In the genomic region with DNA sequence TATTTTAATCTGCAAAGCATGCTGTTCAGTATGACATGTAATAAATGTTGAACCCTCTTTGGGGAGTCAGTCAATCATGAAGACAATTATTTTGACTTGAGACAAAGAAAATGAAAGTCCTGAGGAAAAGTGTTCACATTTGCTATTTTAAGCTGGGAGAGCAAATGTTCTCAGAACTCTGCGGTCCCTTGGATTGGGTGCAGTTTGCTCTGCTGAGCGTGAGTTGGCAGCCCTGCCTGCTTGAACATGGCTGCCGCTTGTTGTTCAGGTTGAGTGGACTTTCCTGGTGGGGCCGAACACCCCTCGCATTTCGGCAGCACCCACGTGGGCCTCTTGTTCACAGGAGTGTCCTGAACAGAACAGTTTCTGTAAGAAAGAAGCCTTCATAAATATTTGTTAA, we compare ENCODE assay signal across 20 cellular contexts. TPM values are rescaled to one million over a fixed set of nuclear protein-coding genes. Genes with fewer than 3 reads are reported as not detected.
DNase-seq lines count a peak whose midpoint lies in the region; ATAC-seq and TF ChIP-seq lines count a peak whose summit lies in the region.
"Had no signal": no experiment of that assay in that cellular context is flagged by ENCODE, and none has a peak within 500 bp of the region (broad histone marks: within the 10 kb centered on the region; RNA-seq: fewer than 3 reads in every experiment).

No MANE protein-coding gene starts in this region.

- H3K27ac Mint-ChIP-seq in brain = peak overlapping the region; percentile 21 to 49 (median 37)
- H3K27ac Mint-ChIP-seq: activated CD4-positive, alpha-beta T cell treated with anti-CD3 and anti-CD28 coated beads, Interleukin-2, amount 10 ng/mL, durations not matched to agents 7 days and 5 days; natural killer cell treated with Interleukin-12 subunit alpha and Interleukin-12 subunit beta and Interleukin-15 and Interleukin-18, amount 100 ng/mL, for 72 hours had no signal

- peaks cover 43% of the 10 kb centered on the region for H3K4me1 Mint-ChIP-seq in brain
- H3K4me1 Mint-ChIP-seq: activated CD4-positive, alpha-beta T cell treated with anti-CD3 and anti-CD28 coated beads, Interleukin-2, amount 10 ng/mL, durations not matched to agents 7 days and 5 days had no signal

- peaks cover 47 to 60% of the 10 kb centered on the region in 2 donors for H3K4me1 ChIP-seq in thyroid gland

- no peaks in the 10 kb centered on the region for H3K9me3 ChIP-seq in neural cell (ENCODE audit: low read length)
- H3K9me3 ChIP-seq in thyroid gland = no peaks in the 10 kb centered on the region
- H3K9me3 ChIP-seq: tibial nerve had no signal

- H3K9me2 ChIP-seq in neural cell (ENCODE audit: insufficient read depth, low read length) = no peaks in the 10 kb centered on the region

- no peaks in the 10 kb centered on the region for H3K36me3 ChIP-seq in neural cell (ENCODE audit: insufficient read depth, low read length)
- no peaks in the 10 kb centered on the region for H3K36me3 ChIP-seq in thyroid gland
- H3K36me3 ChIP-seq: tibial nerve had no signal

- no peaks in the 10 kb centered on the region for H3F3A ChIP-seq in neural cell (ENCODE audit: insufficient read depth, low read length, poor library complexity, severe bottlenecking)

- no peak overlapping the region for H3K9ac ChIP-seq in neural cell (ENCODE audit: low read length)
- H3K9ac ChIP-seq: GM23248 had no signal

- no peak for TF ChIP-seq EP300 in neural cell (conservative IDR thresholded peaks at IDR 0.05; ENCODE audit: poor library complexity, severe bottlenecking)

- peak overlapping the region in 1 of 5 experiments; percentile 9 for H3K4me3 Mint-ChIP-seq in brain
- H3K4me3 Mint-ChIP-seq: activated CD4-positive, alpha-beta T cell treated with anti-CD3 and anti-CD28 coated beads, Interleukin-2, amount 10 ng/mL, durations not matched to agents 7 days and 5 days; natural killer cell treated with Interleukin-12 subunit alpha and Interleukin-12 subunit beta and Interleukin-15 and Interleukin-18, amount 100 ng/mL, for 72 hours had no signal

- peak overlapping the region; percentile 8 for H3K4me3 ChIP-seq in neural cell (ENCODE audit: low read length)
- no peak overlapping the region for H3K4me3 ChIP-seq in thyroid gland (replicated peaks in 1 of 3)
- H3K4me3 ChIP-seq: GM23248, tibial nerve had no signal

- H3K9me3 Mint-ChIP-seq in brain = peaks cover 0 to 4% (median 0%) of the 10 kb centered on the region in 5 experiments
- H3K9me3 Mint-ChIP-seq: activated CD4-positive, alpha-beta T cell treated with anti-CD3 and anti-CD28 coated beads, Interleukin-2, amount 10 ng/mL, durations not matched to agents 7 days and 5 days; natural killer cell treated with Interleukin-12 subunit alpha and Interleukin-12 subunit beta and Interleukin-15 and Interleukin-18, amount 100 ng/mL, for 72 hours had no signal

- intact Hi-C loops in left ventricle myocardium superior (cut with micrococcal nuclease) = no loop called here
- intact Hi-C loops in thyroid gland (cut with DNase I) = no loop called here

- H3K27ac ChIP-seq in neural cell (ENCODE audit: low read length) (peak overlapping the region; percentile 15), thyroid gland (peak overlapping the region; percentile 85 to 91 (median 90))
- H3K27ac ChIP-seq: GM23248, tibial nerve had no signal

- no peak overlapping the region for H2AFZ ChIP-seq in neural cell (ENCODE audit: low read depth, low read length)
- H2AFZ ChIP-seq: GM23248 had no signal

- peaks cover 20% of the 10 kb centered on the region for H3K36me3 Mint-ChIP-seq in brain
- H3K36me3 Mint-ChIP-seq: natural killer cell treated with Interleukin-12 subunit alpha and Interleukin-12 subunit beta and Interleukin-15 and Interleukin-18, amount 100 ng/mL, for 72 hours had no signal

- no peak for TF ChIP-seq RAD21 in neural cell (conservative IDR thresholded peaks at IDR 0.05)

- H3K27me3 Mint-ChIP-seq in brain = no peaks in the 10 kb centered on the region

- DNase-seq in left ventricle myocardium superior (no peak), thyroid gland (peak; percentile 93), ureter (ENCODE audit: low spot score) (no peak), DMS153 (lab: John Stamatoyannopoulos, UW) (no peak), NCI-H1105 treated with DMSO at 0.1 percent for 48 hours (lab: John Stamatoyannopoulos, UW) (no peak)
- DNase-seq: activated CD4-positive, alpha-beta T cell treated with anti-CD3 and anti-CD28 coated beads, Interleukin-2, amount 10 ng/mL, durations not matched to agents 7 days and 5 days; activated CD8-positive, alpha-beta memory T cell treated with anti-CD3 and anti-CD28 coated beads, Interleukin-2, amount 50 U/mL, for 4 hours; activated effector memory CD4-positive, alpha-beta T cell treated with anti-CD3 and anti-CD28 coated beads, Interleukin-2, amount 50 U/mL, for 16 hours; AML-193; effector CD8-positive, alpha-beta T cell; GM23248; mammary epithelial cell; NCI-H1105; SIG-M5 had no signal

- no peaks in the 10 kb centered on the region for H4K20me1 ChIP-seq in neural cell (ENCODE audit: insufficient read depth)

- TF ChIP-seq POLR2A in thyroid gland (IDR thresholded peaks at IDR 0.05) = peak in 1 of 2 donors; percentile 33

- 17 to 25% methylated on average over 7 of the region's 7 CpGs for WGBS in thyroid gland, 2 donors

- ATAC-seq in left ventricle myocardium superior = peak; percentile 70

- peaks cover 58% of the 10 kb centered on the region for H3K79me2 ChIP-seq in neural cell (replicated peaks; ENCODE audit: insufficient read depth, low read length)

- H3K27me3 ChIP-seq in neural cell (ENCODE audit: insufficient read depth, low read depth, low read length) (no peaks in the 10 kb centered on the region), thyroid gland (no peaks in the 10 kb centered on the region)
- H3K27me3 ChIP-seq: tibial nerve had no signal

- no peak overlapping the region for H3K4me2 ChIP-seq in neural cell (ENCODE audit: low read length)

- no peak for TF ChIP-seq CTCF in brain (conservative IDR thresholded peaks at IDR 0.05)
- TF ChIP-seq CTCF in neural cell (IDR thresholded peaks at IDR 0.05; ENCODE audit: poor library complexity, severe bottlenecking) = no peak
- peak in 1 of 6 experiments; percentile 6 for TF ChIP-seq CTCF in thyroid gland (IDR thresholded peaks at IDR 0.05)

TF ChIP-seq in neural cell, 6 proteins besides CTCF, POLR2A, EP300 and RAD21:
- TF ChIP-seq MXI1 (conservative IDR thresholded peaks at IDR 0.05; ENCODE audit: poor library complexity, severe bottlenecking) = no peak
- TF ChIP-seq EZH2 (IDR thresholded peaks at IDR 0.05; ENCODE audit: borderline replicate concordance, insufficient read depth, low read length, poor library complexity, severe bottlenecking) = no peak
- no peak for TF ChIP-seq SMC3 (conservative IDR thresholded peaks at IDR 0.05; ENCODE audit: poor library complexity)
- no peak for TF ChIP-seq TAF1 (IDR thresholded peaks at IDR 0.05; ENCODE audit: low read depth)
- TF ChIP-seq, protein P1, sequence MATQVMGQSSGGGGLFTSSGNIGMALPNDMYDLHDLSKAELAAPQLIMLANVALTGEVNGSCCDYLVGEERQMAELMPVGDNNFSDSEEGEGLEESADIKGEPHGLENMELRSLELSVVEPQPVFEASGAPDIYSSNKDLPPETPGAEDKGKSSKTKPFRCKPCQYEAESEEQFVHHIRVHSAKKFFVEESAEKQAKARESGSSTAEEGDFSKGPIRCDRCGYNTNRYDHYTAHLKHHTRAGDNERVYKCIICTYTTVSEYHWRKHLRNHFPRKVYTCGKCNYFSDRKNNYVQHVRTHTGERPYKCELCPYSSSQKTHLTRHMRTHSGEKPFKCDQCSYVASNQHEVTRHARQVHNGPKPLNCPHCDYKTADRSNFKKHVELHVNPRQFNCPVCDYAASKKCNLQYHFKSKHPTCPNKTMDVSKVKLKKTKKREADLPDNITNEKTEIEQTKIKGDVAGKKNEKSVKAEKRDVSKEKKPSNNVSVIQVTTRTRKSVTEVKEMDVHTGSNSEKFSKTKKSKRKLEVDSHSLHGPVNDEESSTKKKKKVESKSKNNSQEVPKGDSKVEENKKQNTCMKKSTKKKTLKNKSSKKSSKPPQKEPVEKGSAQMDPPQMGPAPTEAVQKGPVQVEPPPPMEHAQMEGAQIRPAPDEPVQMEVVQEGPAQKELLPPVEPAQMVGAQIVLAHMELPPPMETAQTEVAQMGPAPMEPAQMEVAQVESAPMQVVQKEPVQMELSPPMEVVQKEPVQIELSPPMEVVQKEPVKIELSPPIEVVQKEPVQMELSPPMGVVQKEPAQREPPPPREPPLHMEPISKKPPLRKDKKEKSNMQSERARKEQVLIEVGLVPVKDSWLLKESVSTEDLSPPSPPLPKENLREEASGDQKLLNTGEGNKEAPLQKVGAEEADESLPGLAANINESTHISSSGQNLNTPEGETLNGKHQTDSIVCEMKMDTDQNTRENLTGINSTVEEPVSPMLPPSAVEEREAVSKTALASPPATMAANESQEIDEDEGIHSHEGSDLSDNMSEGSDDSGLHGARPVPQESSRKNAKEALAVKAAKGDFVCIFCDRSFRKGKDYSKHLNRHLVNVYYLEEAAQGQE (IDR thresholded peaks at IDR 0.05; ENCODE audit: borderline replicate concordance) = no peak
- TF ChIP-seq POLR2AphosphoS5 (IDR thresholded peaks at IDR 0.05) = no peak

RNA-seq across cellular contexts. Expression of a gene that starts 10.8 kb away (rescaled TPM):
- not detected for polyA plus RNA-seq in brain (ENCODE audit: insufficient read depth, low read depth, low replicate concordance)
- not detected for total RNA-seq in left ventricle myocardium superior
- polyA plus RNA-seq in neural cell = not detected in 2 replicates
- not detected in 2 replicates for polyA minus RNA-seq in neural cell
- total RNA-seq in thyroid gland = not detected
- not detected for total RNA-seq in ureter
- total RNA-seq: activated CD4-positive, alpha-beta T cell treated with anti-CD3 and anti-CD28 coated beads, Interleukin-2, amount 10 ng/mL, durations not matched to agents 7 days and 5 days; GM23248; mammary epithelial cell; natural killer cell treated with Interleukin-12 subunit alpha and Interleukin-12 subunit beta and Interleukin-15 and Interleukin-18, amount 100 ng/mL, for 72 hours; OCI-LY7; T-helper 1 cell treated with Interleukin-12 subunit alpha and Interleukin-12 subunit beta and Interleukin-4 antibody, amounts not matched to agents 30 ng/mL and 1 ng/mL, for 36 hours; tibial nerve had no signal
- polyA plus RNA-seq: GM23248, mammary epithelial cell had no signal

RNA-seq across cellular contexts. Expression of a gene that starts 45.0 kb away (rescaled TPM):
- polyA plus RNA-seq in brain (ENCODE audit: insufficient read depth, low read depth, low replicate concordance) = 86.6 TPM
- total RNA-seq in left ventricle myocardium superior = 14.9 TPM
- polyA plus RNA-seq in neural cell = 19.7 and 27.9 TPM in 2 replicates
- 98.6 and 125 TPM in 2 replicates for polyA minus RNA-seq in neural cell
- total RNA-seq in thyroid gland = 100 to 1,000 TPM; 103 to 172 (median 129) TPM
- 186 TPM for total RNA-seq in ureter
- total RNA-seq: OCI-LY7 had no signal

Comparison
In these comparisons a context has a peak if more than half of its experiments do, and no peak if none do; other contexts are left out.
1. DNase-seq: peak in thyroid gland (2 of 2); none in left ventricle myocardium superior (single experiment), ureter (single experiment), DMS153 (single experiment) and NCI-H1105 treated with DMSO at 0.1 percent for 48 hours (single experiment).